Comparison of ENCODE assay signal across 18 cellular contexts in the genomic region with DNA sequence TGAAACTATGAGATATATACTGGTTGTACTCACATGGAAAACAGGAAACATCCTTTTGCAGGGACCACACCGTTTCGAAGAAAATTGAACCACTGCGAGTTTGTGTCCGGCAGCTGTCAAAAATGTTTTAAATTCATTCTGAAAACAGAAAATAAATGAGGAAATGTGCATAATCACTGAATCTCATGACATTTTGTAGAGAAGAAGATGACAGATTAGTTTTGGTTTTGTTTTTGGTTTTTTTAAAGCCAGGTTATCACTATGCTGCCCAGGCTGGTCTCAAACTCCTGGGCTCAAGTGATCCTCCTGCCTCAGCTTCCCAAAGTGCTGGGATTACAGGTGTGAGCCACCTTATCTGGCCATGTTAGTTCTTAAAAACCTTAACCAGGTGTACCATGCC. TPM values are rescaled to one million over a fixed set of nuclear protein-coding genes. Genes with fewer than 3 reads are reported as not detected.
DNase-seq lines count a peak whose midpoint lies in the region; ATAC-seq and TF ChIP-seq lines count a peak whose summit lies in the region.
"Had no signal": no experiment of that assay in that cellular context is flagged by ENCODE, and none has a peak within 500 bp of the region (broad histone marks: within the 10 kb centered on the region; RNA-seq: fewer than 3 reads in every experiment).

No MANE protein-coding gene starts in this region.

- H3K4me3 Mint-ChIP-seq in CD4-positive, alpha-beta T cell = no peak overlapping the region
- H3K4me3 Mint-ChIP-seq in CD8-positive, alpha-beta T cell = no peak overlapping the region
- H3K4me3 Mint-ChIP-seq: activated CD4-positive, alpha-beta T cell treated with anti-CD3 and anti-CD28 coated beads, Interleukin-2, amount 10 ng/mL, durations not matched to agents 7 days and 5 days had no signal

- no peaks in the 10 kb centered on the region for H3K36me3 ChIP-seq in CD8-positive, alpha-beta T cell (ENCODE audit: insufficient read depth, low read length)
- no peaks in the 10 kb centered on the region for H3K36me3 ChIP-seq in vagina
- H3K36me3 ChIP-seq: pancreas had no signal

- TF ChIP-seq CTCF in GM12865 (IDR thresholded peaks at IDR 0.05; ENCODE audit: insufficient read depth, low read depth, low read length, missing control alignments) (no peak), vagina (IDR thresholded peaks at IDR 0.05) (no peak)
- no peak for TF ChIP-seq CTCF in CD4-positive, alpha-beta T cell (IDR thresholded peaks at IDR 0.05)
- no peak for TF ChIP-seq CTCF in CD8-positive, alpha-beta T cell (IDR thresholded peaks at IDR 0.05)

- TF ChIP-seq POLR2A in vagina (IDR thresholded peaks at IDR 0.05) = no peak

- peaks cover 10% of the 10 kb centered on the region for H3K27me3 Mint-ChIP-seq in CD4-positive, alpha-beta T cell
- no peaks in the 10 kb centered on the region for H3K27me3 Mint-ChIP-seq in CD8-positive, alpha-beta T cell (ENCODE audit: low read depth)

- intact Hi-C loops in CD4-positive, alpha-beta T cell (cut with DNase I, micrococcal nuclease) = no loop called here
- intact Hi-C loops in CD8-positive, alpha-beta T cell (cut with DNase I, micrococcal nuclease) = no loop called here
- intact Hi-C loops in vagina (cut with DNase I) = no loop called here

- H3K9me3 Mint-ChIP-seq in CD4-positive, alpha-beta T cell = no peaks in the 10 kb centered on the region
- no peaks in the 10 kb centered on the region for H3K9me3 Mint-ChIP-seq in CD8-positive, alpha-beta T cell
- H3K9me3 Mint-ChIP-seq: activated CD4-positive, alpha-beta T cell treated with anti-CD3 and anti-CD28 coated beads, Interleukin-2, amount 10 ng/mL, durations not matched to agents 7 days and 5 days had no signal

- no peak overlapping the region for H3K27ac Mint-ChIP-seq in CD4-positive, alpha-beta T cell
- H3K27ac Mint-ChIP-seq in CD8-positive, alpha-beta T cell = no peak overlapping the region
- H3K27ac Mint-ChIP-seq: activated CD4-positive, alpha-beta T cell treated with anti-CD3 and anti-CD28 coated beads, Interleukin-2, amount 10 ng/mL, durations not matched to agents 7 days and 5 days had no signal

- ATAC-seq in GM19395 (IDR thresholded peaks at IDR 0.05; ENCODE audit: unreplicated experiment) = peak; percentile 87
- peak; percentile 61 for ATAC-seq in HG02610 (IDR thresholded peaks at IDR 0.05; ENCODE audit: unreplicated experiment)
- peak; percentile 67 for ATAC-seq in HG03342 (IDR thresholded peaks at IDR 0.05; ENCODE audit: unreplicated experiment)
- no peak for ATAC-seq in CD4-positive, alpha-beta T cell (ENCODE audit: poor library complexity)
- ATAC-seq in CD8-positive, alpha-beta T cell = no peak
- ATAC-seq: pancreas had no signal

- POLR2A ChIA-PET in CD4-positive, alpha-beta T cell (lab: Charles Lee) = no interaction called here
- POLR2A ChIA-PET in CD8-positive, alpha-beta T cell (lab: Charles Lee) = no interaction called here

- peak; percentile 24 for DNase-seq in GM12865 (ENCODE audit: low read depth)
- no peak for DNase-seq in activated CD4-positive, alpha-beta T cell treated with anti-CD3 and anti-CD28 coated beads, Interleukin-2, amount 50 U/mL, for 4 hours
- no peak for DNase-seq in CD4-positive, alpha-beta T cell
- DNase-seq in CD8-positive, alpha-beta T cell = no peak
- no peak for DNase-seq in vagina (ENCODE audit: extremely low spot score in 2 of 2)
- DNase-seq: activated CD4-positive, alpha-beta T cell treated with anti-CD3 and anti-CD28 coated beads, Interleukin-2, amount 10 ng/mL, durations not matched to agents 7 days and 5 days; DMS153; pancreas; PC-9; stimulated activated CD8-positive, alpha-beta memory T cell treated with anti-CD3 and anti-CD28 coated beads, Interleukin-4, amount 100 ng/mL, for 48 hours; T-helper 1 cell had no signal

- CTCF ChIA-PET in CD4-positive, alpha-beta T cell (lab: Charles Lee) = no interaction called here
- CTCF ChIA-PET in CD8-positive, alpha-beta T cell (lab: Charles Lee) = no interaction called here

- H3K36me3 Mint-ChIP-seq in CD4-positive, alpha-beta T cell (ENCODE audit: low read depth) = no peaks in the 10 kb centered on the region
- H3K36me3 Mint-ChIP-seq in CD8-positive, alpha-beta T cell = no peaks in the 10 kb centered on the region

- no peaks in the 10 kb centered on the region for H3K27me3 ChIP-seq in CD4-positive, alpha-beta T cell (ENCODE audit: control insufficient read depth, insufficient read depth, low read length)
- no peaks in the 10 kb centered on the region for H3K27me3 ChIP-seq in CD8-positive, alpha-beta T cell (ENCODE audit: insufficient read depth, low read length)
- H3K27me3 ChIP-seq in vagina = no peaks in the 10 kb centered on the region
- H3K27me3 ChIP-seq: pancreas had no signal

- H3K27ac ChIP-seq in CD4-positive, alpha-beta T cell (ENCODE audit: low read depth, low read length) = no peak overlapping the region
- no peak overlapping the region for H3K27ac ChIP-seq in CD8-positive, alpha-beta T cell (ENCODE audit: low read depth, low read length)
- H3K27ac ChIP-seq in vagina = no peak overlapping the region
- H3K27ac ChIP-seq: pancreas, PC-9 had no signal

- H3K4me3 ChIP-seq in GM12865 (ENCODE audit: low read depth, low read length) (no peak overlapping the region), vagina (no peak overlapping the region)
- no peak overlapping the region for H3K4me3 ChIP-seq in CD8-positive, alpha-beta T cell (ENCODE audit: low read depth, low read length)
- H3K4me3 ChIP-seq: pancreas, PC-9 had no signal

- no peaks in the 10 kb centered on the region for H3K9me3 ChIP-seq in CD4-positive, alpha-beta T cell (ENCODE audit: control insufficient read depth, low read length)
- no peaks in the 10 kb centered on the region for H3K9me3 ChIP-seq in CD8-positive, alpha-beta T cell (ENCODE audit: low read length)
- no peaks in the 10 kb centered on the region for H3K9me3 ChIP-seq in vagina
- H3K9me3 ChIP-seq: pancreas had no signal

- no peaks in the 10 kb centered on the region for H3K4me1 Mint-ChIP-seq in CD4-positive, alpha-beta T cell (ENCODE audit: low read depth)
- H3K4me1 Mint-ChIP-seq in CD8-positive, alpha-beta T cell (ENCODE audit: low read depth) = no peaks in the 10 kb centered on the region

- no peaks in the 10 kb centered on the region for H3K4me1 ChIP-seq in CD8-positive, alpha-beta T cell (ENCODE audit: insufficient read depth, low read length)
- no peaks in the 10 kb centered on the region for H3K4me1 ChIP-seq in vagina
- H3K4me1 ChIP-seq: pancreas had no signal

RNA-seq across cellular contexts. Expression of gene TXNDC8, which starts 3.5 kb away (rescaled TPM):
- not detected for total RNA-seq in CD4-positive, alpha-beta T cell
- total RNA-seq in CD8-positive, alpha-beta T cell = not detected
- not detected for total RNA-seq in vagina
- total RNA-seq: activated CD4-positive, alpha-beta T cell treated with anti-CD3 and anti-CD28 coated beads, Interleukin-2, amount 10 ng/mL, durations not matched to agents 7 days and 5 days; astrocyte; frontal cortex; mononuclear cell; pancreas; PC-9; ureter had no signal

Comparison
In these comparisons a context has a peak if more than half of its experiments do, and no peak if none do; other contexts are left out.
1. ATAC-seq: peak in GM19395 (single experiment), HG02610 (single experiment) and HG03342 (single experiment); none in CD4-positive, alpha-beta T cell (single experiment) and CD8-positive, alpha-beta T cell (single experiment).